ENCODE assay signal across 8 cellular contexts in the genomic region with DNA sequence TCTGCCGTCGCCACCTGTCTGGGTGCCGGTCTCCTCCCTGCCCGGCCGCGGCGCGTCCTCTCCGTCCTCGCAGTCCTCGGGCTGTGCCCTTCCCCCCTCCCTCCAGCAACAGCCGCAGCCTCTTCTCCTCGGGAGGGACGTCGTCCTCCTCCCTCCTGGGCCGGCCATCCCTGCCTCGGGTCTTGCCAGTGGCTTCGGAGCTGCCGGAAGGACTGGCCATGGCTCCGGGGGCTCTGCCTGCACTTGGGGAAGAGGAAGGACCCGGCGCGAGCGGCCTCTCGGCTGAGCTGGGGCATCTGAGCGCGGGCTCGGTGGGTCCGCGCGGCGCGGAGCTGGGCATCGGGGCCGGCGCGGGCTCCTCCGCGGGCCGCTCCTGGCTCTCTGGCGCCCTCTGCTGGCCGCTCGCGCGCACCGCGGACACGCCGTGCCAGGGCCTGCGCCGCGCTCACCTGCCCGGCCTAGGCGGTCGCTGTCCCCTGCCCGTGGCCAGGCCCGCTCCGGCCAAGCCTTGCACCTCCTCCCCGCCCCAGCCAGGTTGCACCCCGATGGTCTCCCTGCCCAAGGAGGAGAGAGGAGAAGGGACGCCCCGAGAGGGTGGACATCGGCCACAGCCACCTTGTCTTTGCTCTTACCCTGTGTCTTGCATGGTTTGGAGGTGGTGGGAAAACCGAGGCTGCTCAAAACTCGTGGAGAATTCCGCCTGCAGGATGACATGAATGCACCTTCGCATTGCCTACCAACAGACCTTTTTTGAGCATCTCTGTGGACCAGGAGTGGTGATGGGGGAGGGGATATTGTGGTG.
DNase-seq lines count a peak whose midpoint lies in the region; ATAC-seq and TF ChIP-seq lines count a peak whose summit lies in the region.
"Not testable (repeated sequence)": the region's sequence is repeated elsewhere in the genome, so short reads cannot be mapped to it uniquely, and the experiment has no call there.

No MANE protein-coding gene starts in this region.

- not testable (repeated sequence) for TF ChIP-seq POLR2A in right lobe of liver (IDR thresholded peaks at IDR 0.05)

- 4 to 6% methylated on average over 40 to 67 of the region's 67 CpGs for WGBS in esophagus, 2 donors
- WGBS in right lobe of liver (ENCODE audit: insufficient coverage, low coverage, low lambda C conversion rate, missing lambda C conversion rate) = 6% methylated on average over 12 of the region's 67 CpGs

- peak; percentile 59 to 78 (median 74) for ATAC-seq in right lobe of liver
- ATAC-seq in upper lobe of right lung = peak; percentile 72

- H3K4me3 Mint-ChIP-seq in activated naive CD4-positive, alpha-beta T cell treated with anti-CD3 and anti-CD28 coated beads, Interleukin-2, amount 50 U/mL, for 24 hours = peak overlapping the region; percentile 66

- not testable (repeated sequence) for H3K27me3 ChIP-seq in WERI-Rb-1 (ENCODE audit: insufficient read depth, low read depth, severe bottlenecking); esophagus (ENCODE audit: control insufficient read depth in 1 of 2, insufficient read depth in 2 of 2, low read length in 2 of 2); right lobe of liver; skeletal muscle satellite cell (ENCODE audit: control insufficient read depth, insufficient read depth, low read length); upper lobe of right lung

- not testable (repeated sequence) for H3K27ac ChIP-seq in WERI-Rb-1; esophagus (ENCODE audit: low read depth in 2 of 2, low read length in 1 of 2); right lobe of liver; upper lobe of right lung

- peak overlapping the region; percentile 83 for H3K4me2 ChIP-seq in skeletal muscle satellite cell (ENCODE audit: low read length)

- H3K9ac ChIP-seq in ES-I3 (ENCODE audit: low read depth, low read length) = peak overlapping the region; percentile 43; the same call in 1 of the 2 replicates
- H3K9ac ChIP-seq in skeletal muscle satellite cell (ENCODE audit: low read depth, low read length) = not testable (repeated sequence)

- H3K9me3 Mint-ChIP-seq in activated naive CD4-positive, alpha-beta T cell treated with anti-CD3 and anti-CD28 coated beads, Interleukin-2, amount 50 U/mL, for 24 hours = not testable (repeated sequence)

- intact Hi-C loops in right lobe of liver (cut with DNase I); upper lobe of right lung (cut with DNase I): not testable (repeated sequence)

- not testable (repeated sequence) for DNase-seq in LNCaP clone FGC (ENCODE audit: low read depth)
- DNase-seq in WERI-Rb-1 = peak; percentile 55
- peak; percentile 53 to 61 (median 55) for DNase-seq in right lobe of liver
- DNase-seq in upper lobe of right lung = peak; percentile 79

- H3K36me3 ChIP-seq in ES-I3 (ENCODE audit: insufficient read depth, low read length); WERI-Rb-1; esophagus (ENCODE audit: control insufficient read depth in 2 of 2, insufficient read depth in 2 of 2, low read length in 1 of 2); right lobe of liver; skeletal muscle satellite cell (ENCODE audit: insufficient read depth, low read length); upper lobe of right lung: not testable (repeated sequence)

- H3K9me3 ChIP-seq in ES-I3 (ENCODE audit: control insufficient read depth, insufficient read depth, low read length); WERI-Rb-1 (ENCODE audit: severe bottlenecking); esophagus (ENCODE audit: control insufficient read depth in 2 of 2, insufficient read depth in 1 of 2, low read depth in 1 of 2, low read length in 1 of 2); right lobe of liver; skeletal muscle satellite cell (replicated peaks; ENCODE audit: low read length); upper lobe of right lung: not testable (repeated sequence)

- peaks cover 21% of the 10 kb centered on the region for H3K27me3 Mint-ChIP-seq in activated naive CD4-positive, alpha-beta T cell treated with anti-CD3 and anti-CD28 coated beads, Interleukin-2, amount 50 U/mL, for 24 hours

- not testable (repeated sequence) for H3K27ac Mint-ChIP-seq in activated naive CD4-positive, alpha-beta T cell treated with anti-CD3 and anti-CD28 coated beads, Interleukin-2, amount 50 U/mL, for 24 hours

- peak overlapping the region; percentile 42 for H3K4me3 ChIP-seq in LNCaP clone FGC (ENCODE audit: low read depth, low read length)
- peak overlapping the region; percentile 57 for H3K4me3 ChIP-seq in WERI-Rb-1 (ENCODE audit: low read depth, low read length)
- H3K4me3 ChIP-seq in esophagus (ENCODE audit: low read depth in 1 of 2, low read length in 2 of 2) = peak overlapping the region; percentile 49 to 51
- H3K4me3 ChIP-seq in right lobe of liver = peak overlapping the region; percentile 29 to 37 (median 35)
- H3K4me3 ChIP-seq in skeletal muscle satellite cell (ENCODE audit: low read length) = peak overlapping the region; percentile 61
- H3K4me3 ChIP-seq in upper lobe of right lung = peak overlapping the region; percentile 40

- peaks cover 13% of the 10 kb centered on the region for H3K4me1 Mint-ChIP-seq in activated naive CD4-positive, alpha-beta T cell treated with anti-CD3 and anti-CD28 coated beads, Interleukin-2, amount 50 U/mL, for 24 hours

- H3K4me1 ChIP-seq in ES-I3 (ENCODE audit: insufficient read depth, low read length); esophagus (ENCODE audit: control insufficient read depth in 2 of 2, insufficient read depth in 2 of 2, low read length in 1 of 2); right lobe of liver; skeletal muscle satellite cell (ENCODE audit: control insufficient read depth, insufficient read depth, low read length); upper lobe of right lung: not testable (repeated sequence)

- not testable (repeated sequence) for H3K36me3 Mint-ChIP-seq in activated naive CD4-positive, alpha-beta T cell treated with anti-CD3 and anti-CD28 coated beads, Interleukin-2, amount 50 U/mL, for 24 hours

- TF ChIP-seq CTCF in LNCaP clone FGC (IDR thresholded peaks at IDR 0.05; ENCODE audit: control insufficient read depth, extremely low read depth, insufficient read depth) = peak; percentile 72
- TF ChIP-seq CTCF in WERI-Rb-1 (IDR thresholded peaks at IDR 0.05; ENCODE audit: low read depth, low read length) = peak; percentile 62
- peak; percentile 66 to 79 (median 72) for TF ChIP-seq CTCF in right lobe of liver (IDR thresholded peaks at IDR 0.05)
- TF ChIP-seq CTCF in upper lobe of right lung (IDR thresholded peaks at IDR 0.05) = peak; percentile 72
